In the genomic region with DNA sequence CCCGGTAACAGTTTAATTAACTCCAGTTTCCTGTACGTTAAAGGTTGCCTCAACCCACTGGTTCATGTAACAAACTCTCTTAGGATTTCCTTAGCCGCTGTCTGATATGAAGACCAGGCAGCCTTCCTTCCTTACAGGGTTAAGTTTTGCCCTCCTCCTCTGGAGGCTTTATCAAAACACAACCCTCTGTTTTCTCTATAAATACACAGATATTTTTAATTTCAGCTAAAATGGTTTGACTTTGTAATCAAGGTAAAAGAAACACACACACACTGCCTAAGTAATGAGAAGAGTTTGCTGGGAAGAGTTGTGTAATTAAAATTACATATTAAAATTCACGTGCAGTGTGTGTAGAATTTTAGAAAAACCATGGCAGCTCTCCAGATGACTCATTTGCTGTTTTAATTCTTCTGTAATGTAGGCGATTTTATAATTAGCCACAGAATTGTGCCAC, we compare ENCODE assay signal across 1 cellular context.
A peak's percentile ranks its signal among the peaks of the same experiment; 100 is the strongest.
TF ChIP-seq lines count a peak whose summit lies in the region.

No MANE protein-coding gene starts in this region.

TF ChIP-seq in HEK293, 187 proteins besides CTCF, POLR2A, EP300 and RAD21 (continued from another document):
- TF ChIP-seq ZSCAN30 (tag by site-specific recombination; IDR thresholded peaks at IDR 0.05) (no peak), KLF7 (tag by site-specific recombination; IDR thresholded peaks at IDR 0.05; ENCODE audit: borderline replicate concordance) (no peak)
- TF ChIP-seq, protein P1, sequence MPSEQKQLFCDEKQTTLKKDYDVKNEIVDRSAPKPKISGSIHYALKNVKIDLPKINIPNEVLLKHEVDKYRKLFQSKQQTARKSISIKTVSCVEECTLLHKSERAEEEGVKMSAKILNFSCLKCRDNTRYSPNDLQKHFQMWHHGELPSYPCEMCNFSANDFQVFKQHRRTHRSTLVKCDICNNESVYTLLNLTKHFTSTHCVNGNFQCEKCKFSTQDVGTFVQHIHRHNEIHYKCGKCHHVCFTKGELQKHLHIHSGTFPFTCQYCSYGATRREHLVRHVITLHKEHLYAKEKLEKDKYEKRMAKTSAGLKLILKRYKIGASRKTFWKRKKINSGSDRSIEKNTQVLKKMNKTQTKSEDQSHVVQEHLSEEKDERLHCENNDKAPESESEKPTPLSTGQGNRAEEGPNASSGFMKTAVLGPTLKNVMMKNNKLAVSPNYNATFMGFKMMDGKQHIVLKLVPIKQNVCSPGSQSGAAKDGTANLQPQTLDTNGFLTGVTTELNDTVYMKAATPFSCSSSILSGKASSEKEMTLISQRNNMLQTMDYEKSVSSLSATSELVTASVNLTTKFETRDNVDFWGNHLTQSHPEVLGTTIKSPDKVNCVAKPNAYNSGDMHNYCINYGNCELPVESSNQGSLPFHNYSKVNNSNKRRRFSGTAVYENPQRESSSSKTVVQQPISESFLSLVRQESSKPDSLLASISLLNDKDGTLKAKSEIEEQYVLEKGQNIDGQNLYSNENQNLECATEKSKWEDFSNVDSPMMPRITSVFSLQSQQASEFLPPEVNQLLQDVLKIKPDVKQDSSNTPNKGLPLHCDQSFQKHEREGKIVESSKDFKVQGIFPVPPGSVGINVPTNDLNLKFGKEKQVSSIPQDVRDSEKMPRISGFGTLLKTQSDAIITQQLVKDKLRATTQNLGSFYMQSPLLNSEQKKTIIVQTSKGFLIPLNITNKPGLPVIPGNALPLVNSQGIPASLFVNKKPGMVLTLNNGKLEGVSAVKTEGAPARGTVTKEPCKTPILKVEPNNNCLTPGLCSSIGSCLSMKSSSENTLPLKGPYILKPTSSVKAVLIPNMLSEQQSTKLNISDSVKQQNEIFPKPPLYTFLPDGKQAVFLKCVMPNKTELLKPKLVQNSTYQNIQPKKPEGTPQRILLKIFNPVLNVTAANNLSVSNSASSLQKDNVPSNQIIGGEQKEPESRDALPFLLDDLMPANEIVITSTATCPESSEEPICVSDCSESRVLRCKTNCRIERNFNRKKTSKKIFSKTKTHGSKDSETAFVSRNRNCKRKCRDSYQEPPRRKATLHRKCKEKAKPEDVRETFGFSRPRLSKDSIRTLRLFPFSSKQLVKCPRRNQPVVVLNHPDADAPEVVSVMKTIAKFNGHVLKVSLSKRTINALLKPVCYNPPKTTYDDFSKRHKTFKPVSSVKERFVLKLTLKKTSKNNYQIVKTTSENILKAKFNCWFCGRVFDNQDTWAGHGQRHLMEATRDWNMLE (tag by site-specific recombination; conservative IDR thresholded peaks at IDR 0.05; ENCODE audit: low read depth) = 0 out of 2 replicates have a peak, but pooled peaks have one; percentile 20
- TF ChIP-seq, protein P2, sequence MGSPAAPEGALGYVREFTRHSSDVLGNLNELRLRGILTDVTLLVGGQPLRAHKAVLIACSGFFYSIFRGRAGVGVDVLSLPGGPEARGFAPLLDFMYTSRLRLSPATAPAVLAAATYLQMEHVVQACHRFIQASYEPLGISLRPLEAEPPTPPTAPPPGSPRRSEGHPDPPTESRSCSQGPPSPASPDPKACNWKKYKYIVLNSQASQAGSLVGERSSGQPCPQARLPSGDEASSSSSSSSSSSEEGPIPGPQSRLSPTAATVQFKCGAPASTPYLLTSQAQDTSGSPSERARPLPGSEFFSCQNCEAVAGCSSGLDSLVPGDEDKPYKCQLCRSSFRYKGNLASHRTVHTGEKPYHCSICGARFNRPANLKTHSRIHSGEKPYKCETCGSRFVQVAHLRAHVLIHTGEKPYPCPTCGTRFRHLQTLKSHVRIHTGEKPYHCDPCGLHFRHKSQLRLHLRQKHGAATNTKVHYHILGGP (tag by site-specific recombination; IDR thresholded peaks at IDR 0.05) = 0 out of 2 replicates have a peak, but pooled peaks have one; percentile 8
